ENCODE assay signal across 8 cellular contexts in genomic region chr14:64465856-64466554, GRCh38. TPM values are rescaled to one million over a fixed set of nuclear protein-coding genes. Genes with fewer than 3 reads are reported as not detected.
DNase-seq lines count a peak whose midpoint lies in the region; ATAC-seq and TF ChIP-seq lines count a peak whose summit lies in the region.

No MANE protein-coding gene starts in this region.

- CTCF ChIA-PET in PC-3 (lab: Charles Lee), result interaction anchor here (0.5 to 1.5 kb wide), 4 partner anchors 11 to 122 kb away, joined by 3 to 7 read pairs (median 6); no protein-coding TSS in a partner anchor

- H3K27ac Mint-ChIP-seq in CD14-positive monocyte (no peak overlapping the region), GM23338 (no peak overlapping the region)

- H3K4me1 Mint-ChIP-seq in CD14-positive monocyte, result peaks cover 20% of the 10 kb centered on the region
- H3K4me1 Mint-ChIP-seq in GM23338, result peaks cover 11% of the 10 kb centered on the region; the same call in 2 of the 3 replicates

- no peak overlapping the region for H2AK5ac ChIP-seq in mesenchymal stem cell (ENCODE audit: low read length, severe bottlenecking)

- peaks cover 11% of the 10 kb centered on the region; the same call in 1 of the 2 replicates for H3K27me3 ChIP-seq in GM23338 (ENCODE audit: insufficient read depth)
- no peaks in the 10 kb centered on the region for H3K27me3 ChIP-seq in PC-3 (ENCODE audit: low read length)
- H3K27me3 ChIP-seq in ectodermal cell (ENCODE audit: control insufficient read depth, insufficient read depth, low read length, poor library complexity, severe bottlenecking), result peaks cover 23% of the 10 kb centered on the region
- H3K27me3 ChIP-seq in mesenchymal stem cell (ENCODE audit: control insufficient read depth in 1 of 2, insufficient read depth in 1 of 2, low read length in 2 of 2), result no peaks in the 10 kb centered on the region
- H3K27me3 ChIP-seq in upper lobe of right lung, result no peaks in the 10 kb centered on the region

- ATAC-seq in GM23338 (peak; percentile 60), PC-3 (peak; percentile 53), upper lobe of right lung (peak; percentile 38)

- no peak overlapping the region for H2BK120ac ChIP-seq in mesenchymal stem cell (ENCODE audit: low read depth, low read length)

- H3K27me3 Mint-ChIP-seq in CD14-positive monocyte (ENCODE audit: low read depth in 3 of 3) (peaks cover 24 to 38% (median 31%) of the 10 kb centered on the region in 3 donors), GM23338 (ENCODE audit: insufficient read depth, low read depth, poor library complexity) (peaks cover 5% of the 10 kb centered on the region)

- H3F3A ChIP-seq in GM23338 (replicated peaks; ENCODE audit: low read depth) (peaks cover 21% of the 10 kb centered on the region; the same call in 1 of the 2 replicates), PC-3 (ENCODE audit: low read length, unreplicated experiment) (no peaks in the 10 kb centered on the region)

- H2AFZ ChIP-seq in GM23338, result peak overlapping the region; percentile 93
- peak overlapping the region; percentile 91 for H2AFZ ChIP-seq in PC-3 (ENCODE audit: low read length)
- H2AFZ ChIP-seq in mesenchymal stem cell (ENCODE audit: low read depth, low read length), result peak overlapping the region; percentile 54

- BruUV-seq in PC-3 (replicated peaks; lab: Mats Ljungman, UMichigan), result TSS peak; percentile 12

- H3K18ac ChIP-seq in mesenchymal stem cell (ENCODE audit: low read depth in 1 of 2, low read length in 2 of 2), result no peak overlapping the region

- peaks cover 0 to 8% (median 2%) of the 10 kb centered on the region in 7 donors for H3K9me3 Mint-ChIP-seq in CD14-positive monocyte
- H3K9me3 Mint-ChIP-seq in GM23338, result no peaks in the 10 kb centered on the region

- H3K9ac ChIP-seq in PC-3 (ENCODE audit: low read length) (peak overlapping the region; percentile 36; the same call in 1 of the 2 replicates), mesenchymal stem cell (ENCODE audit: low read length) (peak overlapping the region; percentile 68)

- H3K36me3 Mint-ChIP-seq in CD14-positive monocyte (peaks cover 13 to 20% of the 10 kb centered on the region in 2 donors), GM23338 (ENCODE audit: low read depth) (peaks cover 7% of the 10 kb centered on the region)

- H3K14ac ChIP-seq in mesenchymal stem cell (ENCODE audit: low read length in 2 of 2), result no peak overlapping the region

- H3K79me1 ChIP-seq in mesenchymal stem cell (replicated peaks; ENCODE audit: low read length, poor library complexity, severe bottlenecking), result peaks cover 7% of the 10 kb centered on the region

- H3K9me3 ChIP-seq in PC-3 (ENCODE audit: low read length) (no peaks in the 10 kb centered on the region), ectodermal cell (ENCODE audit: control insufficient read depth, low read length) (no peaks in the 10 kb centered on the region), mesenchymal stem cell (ENCODE audit: control insufficient read depth, low read length) (no peaks in the 10 kb centered on the region), upper lobe of right lung (no peaks in the 10 kb centered on the region)

- H3K4me1 ChIP-seq in GM23338 (ENCODE audit: insufficient read depth) (0 out of 2 replicates have a peak, but pooled peaks cover 4% of the 10 kb centered on the region), PC-3 (ENCODE audit: insufficient read depth, low read length) (peaks cover 6% of the 10 kb centered on the region; the same call in 1 of the 2 replicates), ectodermal cell (ENCODE audit: control insufficient read depth, insufficient read depth, low read length) (no peaks in the 10 kb centered on the region), mesenchymal stem cell (ENCODE audit: control insufficient read depth, insufficient read depth, low read depth, low read length) (peaks cover 2% of the 10 kb centered on the region), upper lobe of right lung (peaks cover 19% of the 10 kb centered on the region)

- peak overlapping the region; percentile 63 to 96 for H3K4me3 Mint-ChIP-seq in CD14-positive monocyte
- H3K4me3 Mint-ChIP-seq in GM23338, result peak overlapping the region; percentile 75

- H4K8ac ChIP-seq in mesenchymal stem cell (ENCODE audit: low read length), result no peak overlapping the region

- peak overlapping the region; percentile 92 for H3K4me2 ChIP-seq in GM23338
- H3K4me2 ChIP-seq in PC-3 (ENCODE audit: low read length), result peak overlapping the region; percentile 98
- H3K4me2 ChIP-seq in mesenchymal stem cell (ENCODE audit: low read length, poor library complexity, severe bottlenecking), result peak overlapping the region; percentile 48

- DNase-seq in CD14-positive monocyte (ENCODE audit: low spot score) (no peak), GM23338 (ENCODE audit: low spot score) (peak; percentile 90), PC-3 (peak; percentile 50), mesenchymal stem cell (peak; percentile 77), upper lobe of right lung (no peak), NCI-H2196 (lab: John Stamatoyannopoulos, UW; ENCODE audit: unreplicated experiment) (no peak)
- DNase-seq in activated effector memory CD4-positive, alpha-beta T cell treated with anti-CD3 and anti-CD28 coated beads, Interleukin-2, amount 50 U/mL, for 16 hours, result no peak

- no peaks in the 10 kb centered on the region for H3K79me2 ChIP-seq in GM23338 (replicated peaks; ENCODE audit: insufficient read depth)
- H3K79me2 ChIP-seq in PC-3 (ENCODE audit: low read length), result no peaks in the 10 kb centered on the region

- H4K91ac ChIP-seq in mesenchymal stem cell (ENCODE audit: low read length), result no peak overlapping the region

- no peak overlapping the region for H2BK15ac ChIP-seq in mesenchymal stem cell (ENCODE audit: low read depth, poor library complexity, severe bottlenecking)

- no peak overlapping the region for H3K4ac ChIP-seq in mesenchymal stem cell (ENCODE audit: low read depth in 1 of 2, low read length in 2 of 2)

- POLR2A ChIA-PET in PC-3 (lab: Charles Lee; ENCODE audit: unreplicated experiment), result interaction anchor here (0.6 to 0.7 kb wide), 3 partner anchors 156 to 1313 kb away, joined by 3 to 4 read pairs (median 4); no protein-coding TSS in a partner anchor

- 18 to 19% methylated on average over 12 of the region's 14 CpGs for WGBS in ectodermal cell, 2 experiments
- WGBS in mesenchymal stem cell, result 0% methylated on average over 10 of the region's 14 CpGs

- intact Hi-C loops in CD14-positive monocyte (cut with micrococcal nuclease) (no loop called here), PC-3 (cut with micrococcal nuclease) (loop anchor here (2.0 to 5.0 kb wide), 2 partner anchors 79 to 127 kb away; partner anchors contain the start of gene MTHFD1), upper lobe of right lung (cut with DNase I) (no loop called here)

- H2BK5ac ChIP-seq in mesenchymal stem cell (ENCODE audit: low read depth, low read length, poor library complexity, severe bottlenecking), result no peak overlapping the region

- H3K9me2 ChIP-seq in GM23338 (ENCODE audit: insufficient read depth), result no peaks in the 10 kb centered on the region
- no peaks in the 10 kb centered on the region for H3K9me2 ChIP-seq in PC-3 (replicated peaks; ENCODE audit: low read length)

- H3K27ac ChIP-seq in GM23338 (ENCODE audit: low read depth) (peak overlapping the region; percentile 55; the same call in 1 of the 2 replicates), PC-3 (ENCODE audit: low read length) (no peak overlapping the region), ectodermal cell (ENCODE audit: insufficient read depth, low read depth, low read length, poor library complexity, severe bottlenecking) (no peak overlapping the region), mesenchymal stem cell (ENCODE audit: low read length, poor library complexity, severe bottlenecking) (peak overlapping the region; percentile 50), upper lobe of right lung (peak overlapping the region; percentile 63)

- H3K36me3 ChIP-seq in GM23338 (ENCODE audit: insufficient read depth) (no peaks in the 10 kb centered on the region), PC-3 (ENCODE audit: low read depth, low read length) (no peaks in the 10 kb centered on the region), ectodermal cell (ENCODE audit: control insufficient read depth, insufficient read depth, low read length) (no peaks in the 10 kb centered on the region), mesenchymal stem cell (ENCODE audit: control insufficient read depth in 1 of 2, insufficient read depth in 2 of 2, low read depth in 1 of 2, low read length in 2 of 2) (peaks cover 5 to 12% of the 10 kb centered on the region in 2 experiments), upper lobe of right lung (no peaks in the 10 kb centered on the region)

- no peak overlapping the region for H3K23ac ChIP-seq in mesenchymal stem cell (ENCODE audit: low read length in 2 of 2)

- no peaks in the 10 kb centered on the region for H4K20me1 ChIP-seq in GM23338 (replicated peaks; ENCODE audit: insufficient read depth)
- H4K20me1 ChIP-seq in PC-3 (ENCODE audit: low read length), result no peaks in the 10 kb centered on the region

- H3K4me3 ChIP-seq in GM23338 (peak overlapping the region; percentile 90), PC-3 (ENCODE audit: low read length) (peak overlapping the region; percentile 75), ectodermal cell (ENCODE audit: insufficient read depth, low read depth, low read length) (peak overlapping the region; percentile 72), mesenchymal stem cell (ENCODE audit: insufficient read depth in 1 of 2, low read depth in 1 of 2, low read length in 2 of 2) (peak overlapping the region; percentile 67 to 82), upper lobe of right lung (peak overlapping the region; percentile 70)

- no peak overlapping the region for H2BK12ac ChIP-seq in mesenchymal stem cell (ENCODE audit: low read length in 2 of 2)

- no peak for TF ChIP-seq CTCF in CD14-positive monocyte (IDR thresholded peaks at IDR 0.05)
- TF ChIP-seq CTCF in GM23338 (conservative IDR thresholded peaks at IDR 0.05; ENCODE audit: low read depth in 2 of 2), result peak; percentile 14 to 30; a peak in 1 of 4 replicates
- no peak; the same call in 1 of the 2 replicates for TF ChIP-seq CTCF in PC-3 (conservative IDR thresholded peaks at IDR 0.05; ENCODE audit: low read depth, low read length)
- peak; percentile 16 for TF ChIP-seq CTCF in upper lobe of right lung (IDR thresholded peaks at IDR 0.05)

RNA-seq across cellular contexts. Expression of gene AKAP5, which starts 0.7 kb away (rescaled TPM):
- polyA plus RNA-seq in CD14-positive monocyte, result not detected
- total RNA-seq in GM23338 (2014; rRNA removed; shearing (Covaris generic)), result 3.2 and 3.4 TPM in 2 replicates
- polyA plus RNA-seq in GM23338 (2016; fragmentation: Nextera tagmentation; extraction: Ambion mirVana), result 1.0 and 1.2 TPM in 2 replicates
- 0.58 and 0.86 TPM in 2 replicates for total RNA-seq in PC-3 (2014; rRNA removed)
- 1.7 TPM for polyA plus RNA-seq in ectodermal cell (2013, experiment 1 of 4)
- polyA plus RNA-seq in ectodermal cell (2013, experiment 2 of 4), result 2.0 TPM
- polyA plus RNA-seq in ectodermal cell (2013, experiment 3 of 4), result 1.6 TPM
- polyA plus RNA-seq in ectodermal cell (2013, experiment 4 of 4), result 1.3 TPM
- 0.77 TPM for polyA plus RNA-seq in mesenchymal stem cell (2013, experiment 1 of 2)
- polyA plus RNA-seq in mesenchymal stem cell (2013, experiment 2 of 2), result 0.88 TPM
- 3.6 TPM for total RNA-seq in upper lobe of right lung

RNA-seq across cellular contexts. Expression of gene ZBTB25, which starts 37.6 kb away (rescaled TPM):
- polyA plus RNA-seq in CD14-positive monocyte (1 to 10 TPM; 3.2 to 3.9 TPM), GM23338 (2016; fragmentation: Nextera tagmentation; extraction: Ambion mirVana) (4.1 and 5.8 TPM in 2 replicates)
- 8.0 and 8.9 TPM in 2 replicates for total RNA-seq in GM23338 (2014; rRNA removed; shearing (Covaris generic))
- total RNA-seq in PC-3 (2014; rRNA removed) (4.0 and 10.7 TPM in 2 replicates), upper lobe of right lung (13.1 TPM)
- 8.4 TPM for polyA plus RNA-seq in ectodermal cell (2013, experiment 1 of 4)
- polyA plus RNA-seq in ectodermal cell (2013, experiment 2 of 4), result 8.2 TPM
- polyA plus RNA-seq in ectodermal cell (2013, experiment 3 of 4), result 7.7 TPM
- polyA plus RNA-seq in ectodermal cell (2013, experiment 4 of 4), result 7.6 TPM
- 5.2 TPM for polyA plus RNA-seq in mesenchymal stem cell (2013, experiment 1 of 2)
- 5.1 TPM for polyA plus RNA-seq in mesenchymal stem cell (2013, experiment 2 of 2)

RNA-seq across cellular contexts. Expression of gene ZBTB1, which starts 38.6 kb away (rescaled TPM):
- polyA plus RNA-seq in CD14-positive monocyte (10 to 100 TPM; 27.7 to 33.4 TPM), GM23338 (2016; fragmentation: Nextera tagmentation; extraction: Ambion mirVana) (10.3 and 11.2 TPM in 2 replicates)
- total RNA-seq in GM23338 (2014; rRNA removed; shearing (Covaris generic)), result 32.5 and 33.0 TPM in 2 replicates
- total RNA-seq in PC-3 (2014; rRNA removed) (23.6 and 26.0 TPM in 2 replicates), upper lobe of right lung (47.9 TPM)
- polyA plus RNA-seq in ectodermal cell (2013, experiment 1 of 4), result 28.7 TPM
- 35.4 TPM for polyA plus RNA-seq in ectodermal cell (2013, experiment 2 of 4)
- polyA plus RNA-seq in ectodermal cell (2013, experiment 3 of 4), result 28.6 TPM
- polyA plus RNA-seq in ectodermal cell (2013, experiment 4 of 4), result 31.5 TPM
- 26.9 TPM for polyA plus RNA-seq in mesenchymal stem cell (2013, experiment 1 of 2)
- 27.7 TPM for polyA plus RNA-seq in mesenchymal stem cell (2013, experiment 2 of 2)

Comparison
In these comparisons a context has a peak if more than half of its experiments do, and no peak if none do; other contexts are left out.
1. DNase-seq: peak in GM23338 (single experiment), PC-3 (single experiment) and mesenchymal stem cell (single experiment); none in CD14-positive monocyte (single experiment), upper lobe of right lung (single experiment), activated effector memory CD4-positive, alpha-beta T cell treated with anti-CD3 and anti-CD28 coated beads, Interleukin-2, amount 50 U/mL, for 16 hours (single experiment) and NCI-H2196 (single experiment).
2. CTCF ChIP-seq: peak in GM23338 (2 of 2) and upper lobe of right lung (single experiment); none in CD14-positive monocyte (single experiment) and PC-3 (single experiment).
3. H3K27ac ChIP-seq: peak in GM23338 (single experiment), mesenchymal stem cell (single experiment) and upper lobe of right lung (single experiment); none in PC-3 (single experiment) and ectodermal cell (single experiment).
4. H3K4me2 ChIP-seq: peak in every context shown above with its lines; median percentile 98 in PC-3; 92 in GM23338; 48 in mesenchymal stem cell.
5. Peak in every context shown above with its lines, with median percentiles within 50 percentile points of each other: ATAC-seq, H2AFZ ChIP-seq and H3K4me3 ChIP-seq.